In genomic region chr6:11434565-11435326, GRCh38 we compare ENCODE assay signal across 10 cellular contexts.
DNase-seq lines count a peak whose midpoint lies in the region; ATAC-seq, FAIRE-seq and TF ChIP-seq lines count a peak whose summit lies in the region.
"Had no signal": no experiment of that assay in that cellular context is flagged by ENCODE, and none has a peak within 500 bp of the region (broad histone marks: within the 10 kb centered on the region; RNA-seq: fewer than 3 reads in every experiment).

No MANE protein-coding gene starts in this region.

- peak overlapping the region; percentile 7 for H3K4me2 ChIP-seq in SK-N-SH

- TF ChIP-seq RAD21 in SK-N-SH (IDR thresholded peaks at IDR 0.05; ENCODE audit: low read length), result no peak

- DNase-seq in GF-D8 (lab: John Stamatoyannopoulos, UW) (peak; percentile 22), SK-N-SH (no peak), fibroblast of the conjunctiva (ENCODE audit: low read depth) (peak; percentile 68), gastrocnemius medialis (peak in 1 of 2 donors; percentile 47), superior temporal gyrus (ENCODE audit: extremely low spot score) (no peak), D721Med (ENCODE audit: insufficient read length, low spot score) (no peak)
- no peak for DNase-seq in activated naive CD4-positive, alpha-beta T cell treated with anti-CD3 and anti-CD28 coated beads, Interleukin-2, amount 10 ng/mL, durations not matched to agents 7 days and 5 days
- DNase-seq: nucleus accumbens had no signal

- H3K4me1 ChIP-seq in SK-N-SH (ENCODE audit: control insufficient read depth in 1 of 2, insufficient read depth in 2 of 2, low read depth in 1 of 2, low read length in 1 of 2), result peaks cover 0 to 28% of the 10 kb centered on the region in 2 experiments; a peak in 3 of 4 replicates
- H3K4me1 ChIP-seq in gastrocnemius medialis, result peaks cover 24 to 31% of the 10 kb centered on the region in 2 donors

- H3K27me3 ChIP-seq in SK-N-SH (ENCODE audit: insufficient read depth) (no peaks in the 10 kb centered on the region), gastrocnemius medialis (no peaks in the 10 kb centered on the region)
- H3K27me3 ChIP-seq: foreskin keratinocyte had no signal

- peaks cover 7% of the 10 kb centered on the region for H3K27me3 Mint-ChIP-seq in activated naive CD4-positive, alpha-beta T cell treated with anti-CD3 and anti-CD28 coated beads, Interleukin-2, amount 10 ng/mL, durations not matched to agents 7 days and 5 days

- no peaks in the 10 kb centered on the region for H3K79me2 ChIP-seq in SK-N-SH (ENCODE audit: insufficient read depth)

- H3K4me3 Mint-ChIP-seq in activated naive CD4-positive, alpha-beta T cell treated with anti-CD3 and anti-CD28 coated beads, Interleukin-2, amount 10 ng/mL, durations not matched to agents 7 days and 5 days, result no peak overlapping the region

- no peaks in the 10 kb centered on the region for H3K36me3 ChIP-seq in SK-N-SH (replicated peaks in 1 of 2; ENCODE audit: control insufficient read depth in 1 of 2, insufficient read depth in 2 of 2, low read length in 1 of 2)
- no peaks in the 10 kb centered on the region for H3K36me3 ChIP-seq in gastrocnemius medialis

- in situ Hi-C loops in gastrocnemius medialis (cut with MboI; ENCODE audit: low sequenced_read_pairs in 4 of 4), result no loop called here

- FAIRE-seq in D721Med (lab: Jason Lieb, UNC), result no peak

- H3K9ac ChIP-seq in SK-N-SH, result no peak overlapping the region

- H3K27ac Mint-ChIP-seq in activated naive CD4-positive, alpha-beta T cell treated with anti-CD3 and anti-CD28 coated beads, Interleukin-2, amount 10 ng/mL, durations not matched to agents 7 days and 5 days, result no peak overlapping the region

- H3K36me3 Mint-ChIP-seq in activated naive CD4-positive, alpha-beta T cell treated with anti-CD3 and anti-CD28 coated beads, Interleukin-2, amount 10 ng/mL, durations not matched to agents 7 days and 5 days, result no peaks in the 10 kb centered on the region

- CTCF ChIA-PET in SK-N-SH (lab: Yijun Ruan, JAX), result interaction anchor here (0.5 to 1.6 kb wide), 2 partner anchors 30 to 61 kb away, joined by 3 read pairs; no protein-coding TSS in a partner anchor
- CTCF ChIA-PET in activated naive CD4-positive, alpha-beta T cell treated with anti-CD3 and anti-CD28 coated beads, Interleukin-2, amount 10 ng/mL, durations not matched to agents 7 days and 5 days (lab: Charles Lee), result interaction anchor here (1.9 kb wide), 1 partner anchor 25 kb away, joined by 5 read pairs; no protein-coding TSS in a partner anchor

- WGBS in SK-N-SH (ENCODE audit: low lambda C conversion rate), result 84% methylated on average over 10 of the region's 10 CpGs

- POLR2A ChIA-PET in SK-N-SH (lab: Yijun Ruan, JAX), result no interaction called here

- intact Hi-C loops in gastrocnemius medialis (cut with DNase I; ENCODE audit: low total_unique reads), result loop anchor here (5.0 kb wide), 3 partner anchors 38 to 202 kb away; partner anchors contain the start of gene NEDD9

- no peak for TF ChIP-seq POLR2A in gastrocnemius medialis (IDR thresholded peaks at IDR 0.05)

- TF ChIP-seq CTCF in SK-N-SH (IDR thresholded peaks at IDR 0.05) (no peak), gastrocnemius medialis (IDR thresholded peaks at IDR 0.05 in 4 of 5, conservative IDR thresholded peaks at IDR 0.05 in 1 of 5) (no peak), D721Med (IDR thresholded peaks at IDR 0.05; ENCODE audit: insufficient read depth, missing control alignments) (no peak)

- H3K27ac ChIP-seq in SK-N-SH (ENCODE audit: low read depth in 2 of 2, low read length in 1 of 2), result peak overlapping the region in 1 of 2 experiments; percentile 95; a peak in 2 of 4 replicates
- H3K27ac ChIP-seq in gastrocnemius medialis, result peak overlapping the region in 3 of 4 donors; percentile 71 to 77 (median 76)
- H3K27ac ChIP-seq: foreskin keratinocyte had no signal

- H3K4me1 Mint-ChIP-seq in activated naive CD4-positive, alpha-beta T cell treated with anti-CD3 and anti-CD28 coated beads, Interleukin-2, amount 10 ng/mL, durations not matched to agents 7 days and 5 days, result peaks cover 4% of the 10 kb centered on the region

- peak; percentile 20 to 53 for ATAC-seq in gastrocnemius medialis
- no peak for ATAC-seq in GM18867 (IDR thresholded peaks at IDR 0.05; ENCODE audit: unreplicated experiment)
- ATAC-seq: foreskin keratinocyte had no signal

- H3K9me2 ChIP-seq in SK-N-SH, result no peaks in the 10 kb centered on the region

- H3K9me3 ChIP-seq in SK-N-SH, result no peaks in the 10 kb centered on the region
- H3K9me3 ChIP-seq in gastrocnemius medialis, result no peaks in the 10 kb centered on the region

- H2AFZ ChIP-seq in SK-N-SH (ENCODE audit: low read depth), result no peak overlapping the region

- TF ChIP-seq EP300 in SK-N-SH (IDR thresholded peaks at IDR 0.05; ENCODE audit: borderline replicate concordance in 1 of 2, low read depth in 1 of 2, low read length in 1 of 2), result no peak

- peaks cover 31% of the 10 kb centered on the region for H3F3A ChIP-seq in SK-N-SH (replicated peaks; ENCODE audit: insufficient read depth)

- no peaks in the 10 kb centered on the region for H3K9me3 Mint-ChIP-seq in activated naive CD4-positive, alpha-beta T cell treated with anti-CD3 and anti-CD28 coated beads, Interleukin-2, amount 10 ng/mL, durations not matched to agents 7 days and 5 days

- no peaks in the 10 kb centered on the region for H4K20me1 ChIP-seq in SK-N-SH (ENCODE audit: insufficient read depth)

- no peak overlapping the region for H3K4me3 ChIP-seq in SK-N-SH (ENCODE audit: low read depth in 2 of 2, low read length in 1 of 2)
- H3K4me3 ChIP-seq in gastrocnemius medialis, result no peak overlapping the region

TF ChIP-seq in SK-N-SH, 30 proteins besides CTCF, POLR2A, EP300 and RAD21:
- TF ChIP-seq REST (IDR thresholded peaks at IDR 0.05; ENCODE audit: low read depth, low read length) (no peak), RXRA (IDR thresholded peaks at IDR 0.05; ENCODE audit: borderline replicate concordance, low read depth) (no peak), TCF12 (IDR thresholded peaks at IDR 0.05) (no peak), NFIC (IDR thresholded peaks at IDR 0.05; ENCODE audit: borderline replicate concordance) (peak; percentile 28; the same call in 1 of the 2 replicates), PBX3 (IDR thresholded peaks at IDR 0.05) (peak; percentile 24; the same call in 1 of the 2 replicates), MAX (IDR thresholded peaks at IDR 0.05; ENCODE audit: low read depth) (no peak)

Comparison
In these comparisons a context has a peak if more than half of its experiments do, and no peak if none do; other contexts are left out.
1. DNase-seq: peak in GF-D8 (single experiment) and fibroblast of the conjunctiva (single experiment); none in SK-N-SH (single experiment), superior temporal gyrus (single experiment), D721Med (single experiment) and activated naive CD4-positive, alpha-beta T cell treated with anti-CD3 and anti-CD28 coated beads, Interleukin-2, amount 10 ng/mL, durations not matched to agents 7 days and 5 days (single experiment).